Comparison of ENCODE assay signal across 8 cellular contexts in genomic region chr6:159761873-159762680, GRCh38. TPM values are rescaled to one million over a fixed set of nuclear protein-coding genes. Genes with fewer than 3 reads are reported as not detected.
A peak's percentile ranks its signal among the peaks of the same experiment; 100 is the strongest.
DNase-seq lines count a peak whose midpoint lies in the region; ATAC-seq and TF ChIP-seq lines count a peak whose summit lies in the region.

Gene ACAT2, plus strand, starts transcription at chr6:159762045. Its CDS starts 43 bp downstream, at chr6:159762088.

- no peaks in the 10 kb centered on the region for H4K20me1 ChIP-seq in DND-41 (ENCODE audit: insufficient read depth, low read length)

- TF ChIP-seq POLR2A in Peyer's patch (IDR thresholded peaks at IDR 0.05) = peak; percentile 61 to 78
- peak; percentile 85 for TF ChIP-seq POLR2A in erythroblast (IDR thresholded peaks at IDR 0.05; ENCODE audit: low read length)

- H3K27ac ChIP-seq in DND-41 (ENCODE audit: low read length) (peak within 1 kb of the TSS; percentile 97), KOPT-K1 (ENCODE audit: low read depth, low read length, poor library complexity, severe bottlenecking) (peak within 1 kb of the TSS; percentile 96), Peyer's patch (peak within 1 kb of the TSS; percentile 92 to 100 (median 98))

- no peaks in the 10 kb centered on the region for H3K27me3 Mint-ChIP-seq in activated T-cell treated with anti-CD3 and anti-CD28 coated beads, Interleukin-2, amount 50 U/mL, for 4 hours (ENCODE audit: low read depth)

- H3K36me3 ChIP-seq in DND-41 (ENCODE audit: insufficient read depth, low read length) (peaks cover 58% of the 10 kb centered on the region), KOPT-K1 (ENCODE audit: insufficient read depth, low read length) (peaks cover 59% of the 10 kb centered on the region), Peyer's patch (peaks cover 0 to 25% (median 0%) of the 10 kb centered on the region in 3 donors), mucosa of stomach (ENCODE audit: control insufficient read depth, insufficient read depth, low read length) (no peaks in the 10 kb centered on the region)

- H2AFZ ChIP-seq in DND-41 (ENCODE audit: low read depth, low read length) = peak within 1 kb of the TSS; percentile 93

- H3K27me3 ChIP-seq in DND-41 (ENCODE audit: insufficient read depth, low read length, poor library complexity) = no peaks in the 10 kb centered on the region
- H3K27me3 ChIP-seq in Peyer's patch = no peaks in the 10 kb centered on the region
- no peaks in the 10 kb centered on the region for H3K27me3 ChIP-seq in mucosa of stomach (ENCODE audit: control insufficient read depth, insufficient read depth, low read length)

- peak within 1 kb of the TSS; percentile 96 for H3K4me2 ChIP-seq in DND-41 (ENCODE audit: insufficient read depth, low read length)

- ATAC-seq in DND-41 (ENCODE audit: insufficient read depth, low read depth) (peak; percentile 96), GM21825 (IDR thresholded peaks at IDR 0.05; ENCODE audit: unreplicated experiment) (peak; percentile 94)
- ATAC-seq in activated T-cell treated with anti-CD3 and anti-CD28 coated beads, Interleukin-2, amount 50 U/mL, for 4 hours = peak; percentile 97

- H3K9me3 Mint-ChIP-seq in activated T-cell treated with anti-CD3 and anti-CD28 coated beads, Interleukin-2, amount 50 U/mL, for 4 hours = no peaks in the 10 kb centered on the region

- peaks cover 43% of the 10 kb centered on the region for H3K4me1 ChIP-seq in DND-41 (ENCODE audit: insufficient read depth, low read length)
- H3K4me1 ChIP-seq in Peyer's patch = peaks cover 0 to 13% (median 4%) of the 10 kb centered on the region in 4 donors
- H3K4me1 ChIP-seq in mucosa of stomach (ENCODE audit: control insufficient read depth, insufficient read depth, low read length) = peaks cover 17% of the 10 kb centered on the region

- H3K9me3 ChIP-seq in DND-41 (ENCODE audit: insufficient read depth, low read length, severe bottlenecking) (no peaks in the 10 kb centered on the region), KOPT-K1 (ENCODE audit: insufficient read depth, low read length, poor library complexity, severe bottlenecking) (no peaks in the 10 kb centered on the region), Peyer's patch (no peaks in the 10 kb centered on the region), mucosa of stomach (ENCODE audit: control insufficient read depth, low read length) (no peaks in the 10 kb centered on the region)

- peaks cover 20% of the 10 kb centered on the region for H3K36me3 Mint-ChIP-seq in activated T-cell treated with anti-CD3 and anti-CD28 coated beads, Interleukin-2, amount 50 U/mL, for 4 hours (ENCODE audit: insufficient read depth)

- TF ChIP-seq CTCF in DND-41 (IDR thresholded peaks at IDR 0.05; ENCODE audit: borderline replicate concordance, extremely low read depth, low read length, poor library complexity, severe bottlenecking) (no peak), Peyer's patch (IDR thresholded peaks at IDR 0.05) (peak in 3 of 6 experiments; percentile 24 to 46 (median 40))

- H3K4me1 Mint-ChIP-seq in activated T-cell treated with anti-CD3 and anti-CD28 coated beads, Interleukin-2, amount 50 U/mL, for 4 hours (ENCODE audit: low read depth) = peaks cover 28% of the 10 kb centered on the region

- peak within 1 kb of the TSS; percentile 92 for H3K4me3 Mint-ChIP-seq in activated T-cell treated with anti-CD3 and anti-CD28 coated beads, Interleukin-2, amount 50 U/mL, for 4 hours

- peaks cover 52% of the 10 kb centered on the region for H3K79me2 ChIP-seq in DND-41 (ENCODE audit: insufficient read depth, low read length)

- H3K9ac ChIP-seq in DND-41 (ENCODE audit: low read depth, low read length) (peak within 1 kb of the TSS; percentile 88), mucosa of stomach (ENCODE audit: low read length) (peak within 1 kb of the TSS; percentile 99)

- DNase-seq in DND-41 (peak; percentile 96), Peyer's patch (peak; percentile 95 to 98 (median 95)), erythroblast (lab: John Stamatoyannopoulos, UW) (peak; percentile 94 to 95)
- DNase-seq in activated T-cell treated with anti-CD3 and anti-CD28 coated beads, Interleukin-2, amount 50 U/mL, for 4 hours = peak; percentile 85
- peak; percentile 93 for DNase-seq in stimulated activated CD8-positive, alpha-beta memory T cell treated with anti-CD3 and anti-CD28 coated beads, Interleukin-4, amount 100 ng/mL, for 48 hours

- H3K4me3 ChIP-seq in DND-41 (ENCODE audit: low read depth in 1 of 2, low read length in 2 of 2) (peak within 1 kb of the TSS; percentile 74 to 77), Peyer's patch (peak within 1 kb of the TSS; percentile 65 to 95 (median 84)), mucosa of stomach (ENCODE audit: low read length) (peak within 1 kb of the TSS; percentile 78)

RNA-seq across cellular contexts. Expression of gene ACAT2, which starts in this region (rescaled TPM):
- 10 to 100 TPM in 3 of 4 donors, 1 to 10 TPM in 1; 6.6 to 22.2 (median 16.5) TPM for total RNA-seq in Peyer's patch
- total RNA-seq in activated T-cell treated with anti-CD3 and anti-CD28 coated beads, Interleukin-2, amount 50 U/mL, for 4 hours = 10 to 100 TPM; 37.2 to 49.0 (median 44.1) TPM

Comparison
In these comparisons a context has a peak if more than half of its experiments do, and no peak if none do; other contexts are left out.
1. Peak in every context shown above with its lines: DNase-seq, ATAC-seq, H3K4me3 ChIP-seq and H3K27ac ChIP-seq.